ENCODE assay signal across 19 cellular contexts in genomic region chr17:76921340-76922036, GRCh38. TPM values are rescaled to one million over a fixed set of nuclear protein-coding genes. Genes with fewer than 3 reads are reported as not detected.
DNase-seq lines count a peak whose midpoint lies in the region; TF ChIP-seq lines count a peak whose summit lies in the region.
"Had no signal": no experiment of that assay in that cellular context is flagged by ENCODE, and none has a peak within 500 bp of the region (broad histone marks: within the 10 kb centered on the region; RNA-seq: fewer than 3 reads in every experiment).

No MANE protein-coding gene starts in this region.

- no peak overlapping the region for H2BK15ac ChIP-seq in mesenchymal stem cell (ENCODE audit: low read depth, poor library complexity, severe bottlenecking)

- H3K9me3 Mint-ChIP-seq in activated CD4-positive, alpha-beta T cell treated with anti-CD3 and anti-CD28 coated beads, Interleukin-2, amount 10 ng/mL, durations not matched to agents 24 days and 14 days, result no peaks in the 10 kb centered on the region
- H3K9me3 Mint-ChIP-seq: CD4-positive, CD25-positive, alpha-beta regulatory T cell; CD8-positive, alpha-beta memory T cell had no signal

- H3K4me3 ChIP-seq in HEK293 (ENCODE audit: low read depth, low read length), result no peak overlapping the region
- no peak overlapping the region for H3K4me3 ChIP-seq in mesenchymal stem cell (ENCODE audit: insufficient read depth in 1 of 2, low read depth in 1 of 2, low read length in 2 of 2)
- H3K4me3 ChIP-seq: GM12878, HAP-1 had no signal

- H4K91ac ChIP-seq in mesenchymal stem cell (ENCODE audit: low read length), result no peak overlapping the region

- WGBS in mesenchymal stem cell, result 86% methylated on average over 11 of the region's 12 CpGs

- no peak overlapping the region for H2BK120ac ChIP-seq in mesenchymal stem cell (ENCODE audit: low read depth, low read length)

- no peak for TF ChIP-seq CTCF in HEK293 (tag by site-specific recombination; IDR thresholded peaks at IDR 0.05)

- no peaks in the 10 kb centered on the region for H3K36me3 Mint-ChIP-seq in activated CD4-positive, alpha-beta T cell treated with anti-CD3 and anti-CD28 coated beads, Interleukin-2, amount 10 ng/mL, durations not matched to agents 24 days and 14 days (ENCODE audit: low read depth)
- H3K36me3 Mint-ChIP-seq: CD4-positive, CD25-positive, alpha-beta regulatory T cell; CD8-positive, alpha-beta memory T cell had no signal

- H3K4me1 Mint-ChIP-seq in activated CD4-positive, alpha-beta T cell treated with anti-CD3 and anti-CD28 coated beads, Interleukin-2, amount 10 ng/mL, durations not matched to agents 24 days and 14 days, result no peaks in the 10 kb centered on the region
- H3K4me1 Mint-ChIP-seq: CD8-positive, alpha-beta memory T cell had no signal

- no peak overlapping the region for H3K4ac ChIP-seq in mesenchymal stem cell (ENCODE audit: low read depth in 1 of 2, low read length in 2 of 2)

- H3K4me1 ChIP-seq in HEK293 (ENCODE audit: control insufficient read depth, insufficient read depth, low read length), result peaks cover 10% of the 10 kb centered on the region
- no peaks in the 10 kb centered on the region for H3K4me1 ChIP-seq in mesenchymal stem cell (ENCODE audit: control insufficient read depth, insufficient read depth, low read depth, low read length)
- H3K4me1 ChIP-seq: HAP-1 had no signal

- H3K27me3 Mint-ChIP-seq in activated CD4-positive, alpha-beta T cell treated with anti-CD3 and anti-CD28 coated beads, Interleukin-2, amount 10 ng/mL, durations not matched to agents 24 days and 14 days, result peaks cover 2% of the 10 kb centered on the region

- H2BK5ac ChIP-seq in mesenchymal stem cell (ENCODE audit: low read depth, low read length, poor library complexity, severe bottlenecking), result no peak overlapping the region

- no peak overlapping the region for H3K18ac ChIP-seq in mesenchymal stem cell (ENCODE audit: low read depth in 1 of 2, low read length in 2 of 2)

- H3K27ac ChIP-seq in HEK293 (ENCODE audit: extremely low read depth, low read depth, low read length) (no peak overlapping the region), angular gyrus (ENCODE audit: low read depth, low read length) (peak overlapping the region; percentile 22), mesenchymal stem cell (ENCODE audit: low read length, poor library complexity, severe bottlenecking) (no peak overlapping the region), temporal lobe (ENCODE audit: low read depth, low read length) (peak overlapping the region; percentile 31)

- no peak overlapping the region for H3K4me3 Mint-ChIP-seq in activated CD4-positive, alpha-beta T cell treated with anti-CD3 and anti-CD28 coated beads, Interleukin-2, amount 10 ng/mL, durations not matched to agents 24 days and 14 days
- H3K4me3 Mint-ChIP-seq: CD4-positive, CD25-positive, alpha-beta regulatory T cell; CD8-positive, alpha-beta memory T cell had no signal

- POLR2A ChIA-PET in HEK293 (lab: Yijun Ruan, JAX), result interaction anchor here (0.6 to 0.7 kb wide), 2 partner anchors 116 to 183 kb away, joined by 4 to 5 read pairs; partner anchors contain the start of gene MFSD11

- no peaks in the 10 kb centered on the region for H3K79me1 ChIP-seq in mesenchymal stem cell (replicated peaks; ENCODE audit: low read length, poor library complexity, severe bottlenecking)

- H2AK5ac ChIP-seq in mesenchymal stem cell (ENCODE audit: low read length, severe bottlenecking), result no peak overlapping the region

- peak overlapping the region in 1 of 2 experiments; percentile 70 for H3K23ac ChIP-seq in mesenchymal stem cell (ENCODE audit: low read length in 2 of 2)

- H4K8ac ChIP-seq in mesenchymal stem cell (ENCODE audit: low read length), result no peak overlapping the region

- H3K9ac ChIP-seq in mesenchymal stem cell (ENCODE audit: low read length), result no peak overlapping the region

- no peak overlapping the region for H3K4me2 ChIP-seq in mesenchymal stem cell (ENCODE audit: low read length, poor library complexity, severe bottlenecking)

- H3K36me3 ChIP-seq in HEK293 (ENCODE audit: control insufficient read depth in 2 of 2, insufficient read depth in 1 of 2, low read length in 2 of 2) (no peaks in the 10 kb centered on the region), mesenchymal stem cell (ENCODE audit: control insufficient read depth in 1 of 2, insufficient read depth in 2 of 2, low read depth in 1 of 2, low read length in 2 of 2) (no peaks in the 10 kb centered on the region)
- H3K36me3 ChIP-seq: HAP-1 had no signal

- no peak overlapping the region for H3K27ac Mint-ChIP-seq in activated CD4-positive, alpha-beta T cell treated with anti-CD3 and anti-CD28 coated beads, Interleukin-2, amount 10 ng/mL, durations not matched to agents 24 days and 14 days
- H3K27ac Mint-ChIP-seq: CD4-positive, CD25-positive, alpha-beta regulatory T cell had no signal

- CTCF ChIA-PET in HEK293 (lab: Yijun Ruan, JAX), result no interaction called here

- H2BK12ac ChIP-seq in mesenchymal stem cell (ENCODE audit: low read length in 2 of 2), result no peak overlapping the region

- intact Hi-C loops in activated CD4-positive, alpha-beta T cell treated with anti-CD3 and anti-CD28 coated beads, Interleukin-2, amount 10 ng/mL, durations not matched to agents 24 days and 14 days (cut with micrococcal nuclease), result no loop called here

- peak overlapping the region; percentile 7 for H2AFZ ChIP-seq in mesenchymal stem cell (ENCODE audit: low read depth, low read length)

- no peak for DNase-seq in mesenchymal stem cell
- no peak for DNase-seq in activated gamma-delta T cell (lab: John Stamatoyannopoulos, UW)
- DNase-seq in activated CD4-positive, alpha-beta T cell treated with anti-CD3 and anti-CD28 coated beads, Interleukin-2, amount 10 ng/mL, durations not matched to agents 24 days and 14 days, result no peak
- DNase-seq: ACHN; BE2C; C1 segment of cervical spinal cord; CD4-positive, CD25-positive, alpha-beta regulatory T cell; CD8-positive, alpha-beta memory T cell; COR-L47; DMS 273 treated with DMSO at 0.1 percent for 48 hours; DMS53; DND-41; EL had no signal

- no peaks in the 10 kb centered on the region for H3K9me3 ChIP-seq in HEK293 (ENCODE audit: control insufficient read depth, insufficient read depth, low read depth, low read length)
- H3K9me3 ChIP-seq in mesenchymal stem cell (ENCODE audit: control insufficient read depth, low read length), result no peaks in the 10 kb centered on the region
- H3K9me3 ChIP-seq: BE2C, HAP-1 had no signal

- H3K14ac ChIP-seq in mesenchymal stem cell (ENCODE audit: low read length in 2 of 2), result peak overlapping the region in 1 of 2 experiments; percentile 47

- H3K27me3 ChIP-seq in mesenchymal stem cell (ENCODE audit: control insufficient read depth in 1 of 2, insufficient read depth in 1 of 2, low read length in 2 of 2), result peaks cover 54 to 92% of the 10 kb centered on the region in 2 experiments
- H3K27me3 ChIP-seq: BE2C had no signal

TF ChIP-seq in HEK293, 187 proteins besides CTCF, POLR2A, EP300 and RAD21:
- TF ChIP-seq GLIS2 (tag by site-specific recombination; IDR thresholded peaks at IDR 0.05) (peak; percentile 50; the same call in 1 of the 2 replicates), ZNF768 (tag by site-specific recombination; IDR thresholded peaks at IDR 0.05) (peak; percentile 59; the same call in 1 of the 2 replicates), GLIS1 (tag by site-specific recombination; IDR thresholded peaks at IDR 0.05) (peak; percentile 91), ZNF184 (tag by site-specific recombination; IDR thresholded peaks at IDR 0.05) (no peak), ZIC2 (tag by site-specific recombination; IDR thresholded peaks at IDR 0.05) (peak; percentile 73)

RNA-seq across cellular contexts. Expression of gene MGAT5B, which starts 53.3 kb away (rescaled TPM):
- polyA plus RNA-seq in mesenchymal stem cell (2013, experiment 1 of 2), result 0.94 TPM
- polyA plus RNA-seq in mesenchymal stem cell (2013, experiment 2 of 2), result 1.1 TPM
- 24.8 TPM for total RNA-seq in temporal lobe
- 0.21 and 0.51 TPM in 2 replicates for total RNA-seq in activated CD4-positive, alpha-beta T cell treated with anti-CD3 and anti-CD28 coated beads, Interleukin-2, amount 10 ng/mL, durations not matched to agents 24 days and 14 days
- total RNA-seq: CD4-positive, CD25-positive, alpha-beta regulatory T cell; HT-29 had no signal
- polyA plus RNA-seq: CD4-positive, CD25-positive, alpha-beta regulatory T cell; GM12878 had no signal

Comparison
In these comparisons a context has a peak if more than half of its experiments do, and no peak if none do; other contexts are left out.
1. H3K27ac ChIP-seq: peak in angular gyrus (single experiment) and temporal lobe (single experiment); none in HEK293 (single experiment) and mesenchymal stem cell (single experiment).
2. RNA of gene MGAT5B, which starts 53.3 kb away (total RNA-seq): 24.8 TPM in temporal lobe (single experiment); 0.21 to 0.51 TPM in activated CD4-positive, alpha-beta T cell treated with anti-CD3 and anti-CD28 coated beads, Interleukin-2, amount 10 ng/mL, durations not matched to agents 24 days and 14 days; every median in the first group is over 10 times any median in the second.